15 cellular contexts compared by ENCODE assay signal in genomic region chr5:59596586-59597348, GRCh38.
DNase-seq lines count a peak whose midpoint lies in the region; ATAC-seq and TF ChIP-seq lines count a peak whose summit lies in the region.
"Had no signal": no experiment of that assay in that cellular context is flagged by ENCODE, and none has a peak within 500 bp of the region (broad histone marks: within the 10 kb centered on the region; RNA-seq: fewer than 3 reads in every experiment).

No MANE protein-coding gene starts in this region.

- H3K9me3 Mint-ChIP-seq in natural killer cell treated with Interleukin-12 subunit alpha and Interleukin-12 subunit beta and Interleukin-15 and Interleukin-18, amount 100 ng/mL, for 72 hours = no peaks in the 10 kb centered on the region
- no peaks in the 10 kb centered on the region for H3K9me3 Mint-ChIP-seq in natural killer cell
- H3K9me3 Mint-ChIP-seq: central memory CD8-positive, alpha-beta T cell had no signal

- ATAC-seq in natural killer cell treated with Interleukin-12 subunit alpha and Interleukin-12 subunit beta and Interleukin-15 and Interleukin-18, amount 100 ng/mL, for 72 hours = no peak
- no peak for ATAC-seq in natural killer cell
- no peak for ATAC-seq in HG03520 (IDR thresholded peaks at IDR 0.05; ENCODE audit: unreplicated experiment)
- no peak for ATAC-seq in HG03442 (IDR thresholded peaks at IDR 0.05; ENCODE audit: unreplicated experiment)
- ATAC-seq: activated CD4-positive, CD25-positive, alpha-beta regulatory T cell treated with anti-CD3 and anti-CD28 coated beads, Interleukin-2, amount 50 U/mL, for 24 hours; sciatic nerve had no signal

- no peaks in the 10 kb centered on the region for H3K9me3 ChIP-seq in SK-N-MC (ENCODE audit: low read depth, low read length)
- H3K9me3 ChIP-seq: upper lobe of left lung had no signal

- no peak for DNase-seq in natural killer cell treated with Interleukin-12 subunit alpha and Interleukin-12 subunit beta and Interleukin-15 and Interleukin-18, amount 100 ng/mL, for 72 hours (ENCODE audit: low spot score)
- no peak for DNase-seq in natural killer cell
- no peak for DNase-seq in SK-N-MC (ENCODE audit: low read depth, low spot score)
- peak; percentile 69 for DNase-seq in fibroblast of pulmonary artery (ENCODE audit: low read depth)
- no peak for DNase-seq in cerebellum (ENCODE audit: low spot score)
- no peak for DNase-seq in middle frontal gyrus (ENCODE audit: extremely low spot score, low spot score)
- DNase-seq: NCI-H1694, upper lobe of left lung had no signal

- TF ChIP-seq CTCF in natural killer cell (IDR thresholded peaks at IDR 0.05) (no peak), fibroblast of pulmonary artery (IDR thresholded peaks at IDR 0.05; ENCODE audit: low read length, missing control alignments) (no peak)

- H3K4me3 Mint-ChIP-seq in natural killer cell treated with Interleukin-12 subunit alpha and Interleukin-12 subunit beta and Interleukin-15 and Interleukin-18, amount 100 ng/mL, for 72 hours = peak overlapping the region; percentile 30
- no peak overlapping the region for H3K4me3 Mint-ChIP-seq in natural killer cell
- H3K4me3 Mint-ChIP-seq: activated T-helper 1 cell treated with anti-CD3 and anti-CD28 coated beads, Interleukin-12 subunit alpha, Interleukin-12 subunit beta, Interleukin-2, Interleukin-4 antibody, amounts not matched to agents 30 ng/mL and 10 ng/mL and 1 ng/mL, durations not matched to agents 14 hours and 24 hours and 36 hours; central memory CD8-positive, alpha-beta T cell; mesothelial cell of epicardium had no signal

- H3K4me3 ChIP-seq in SK-N-MC (peak overlapping the region; percentile 38), fibroblast of pulmonary artery (replicated peaks; ENCODE audit: low read depth, low read length) (no peak overlapping the region)
- H3K4me3 ChIP-seq: upper lobe of left lung had no signal

- no peaks in the 10 kb centered on the region for H3K27me3 Mint-ChIP-seq in natural killer cell treated with Interleukin-12 subunit alpha and Interleukin-12 subunit beta and Interleukin-15 and Interleukin-18, amount 100 ng/mL, for 72 hours
- no peaks in the 10 kb centered on the region for H3K27me3 Mint-ChIP-seq in natural killer cell (ENCODE audit: low read depth in 2 of 2)
- H3K27me3 Mint-ChIP-seq: central memory CD8-positive, alpha-beta T cell had no signal

- H3K9ac ChIP-seq in SK-N-MC (ENCODE audit: insufficient read length) = no peak overlapping the region

- H3K36me3 Mint-ChIP-seq in natural killer cell treated with Interleukin-12 subunit alpha and Interleukin-12 subunit beta and Interleukin-15 and Interleukin-18, amount 100 ng/mL, for 72 hours = no peaks in the 10 kb centered on the region
- H3K36me3 Mint-ChIP-seq in natural killer cell = no peaks in the 10 kb centered on the region

- peak overlapping the region; percentile 93; the same call in 1 of the 2 replicates for H3K27ac ChIP-seq in SK-N-MC
- H3K27ac ChIP-seq: upper lobe of left lung had no signal

- H3K4me1 Mint-ChIP-seq in natural killer cell treated with Interleukin-12 subunit alpha and Interleukin-12 subunit beta and Interleukin-15 and Interleukin-18, amount 100 ng/mL, for 72 hours (ENCODE audit: low read depth in 2 of 2) = peaks cover 33 to 43% of the 10 kb centered on the region in 2 donors
- peaks cover 6 to 7% of the 10 kb centered on the region in 2 donors for H3K4me1 Mint-ChIP-seq in natural killer cell
- H3K4me1 Mint-ChIP-seq: central memory CD8-positive, alpha-beta T cell had no signal

- peak overlapping the region; percentile 38 to 58 for H3K27ac Mint-ChIP-seq in natural killer cell treated with Interleukin-12 subunit alpha and Interleukin-12 subunit beta and Interleukin-15 and Interleukin-18, amount 100 ng/mL, for 72 hours
- no peak overlapping the region for H3K27ac Mint-ChIP-seq in natural killer cell
- H3K27ac Mint-ChIP-seq: activated T-helper 1 cell treated with anti-CD3 and anti-CD28 coated beads, Interleukin-12 subunit alpha, Interleukin-12 subunit beta, Interleukin-2, Interleukin-4 antibody, amounts not matched to agents 30 ng/mL and 10 ng/mL and 1 ng/mL, durations not matched to agents 14 hours and 24 hours and 36 hours had no signal

- intact Hi-C loops in natural killer cell (cut with micrococcal nuclease) = no loop called here

- no peaks in the 10 kb centered on the region for H3K36me3 ChIP-seq in SK-N-MC (ENCODE audit: insufficient read depth, low read length)
- H3K36me3 ChIP-seq: upper lobe of left lung had no signal

Comparison
In these comparisons a context has a peak if more than half of its experiments do, and no peak if none do; other contexts are left out.
1. H3K27ac Mint-ChIP-seq: peak in natural killer cell treated with Interleukin-12 subunit alpha and Interleukin-12 subunit beta and Interleukin-15 and Interleukin-18, amount 100 ng/mL, for 72 hours (2 of 2); none in natural killer cell (0 of 2).